25 cellular contexts compared by ENCODE assay signal in genomic region chr16:53944026-53944425, GRCh38.
"Had no signal": no experiment of that assay in that cellular context is flagged by ENCODE, and none has a peak within 500 bp of the region (broad histone marks: within the 10 kb centered on the region; RNA-seq: fewer than 3 reads in every experiment).

No MANE protein-coding gene starts in this region.

- H3K4me3 ChIP-seq: adrenal gland, colonic mucosa, dorsolateral prefrontal cortex, esophagus muscularis mucosa, heart right ventricle, lower lobe of right lung, sigmoid colon, smooth muscle cell, stomach, suprapubic skin, tibial nerve had no signal

- H3K4me2 ChIP-seq: smooth muscle cell had no signal

- H3K4me3 Mint-ChIP-seq: activated naive CD8-positive, alpha-beta T cell; activated T-cell treated with anti-CD3 and anti-CD28 coated beads, Interleukin-2, amount 50 U/mL, for 4 hours; effector memory CD8-positive, alpha-beta T cell; naive B cell; neural crest cell; stimulated activated memory B cell treated with anti-CD40 and anti-IgM and Interleukin-4, amounts not matched to agents 10 μg/mL and 1 μg/mL and 100 μg/mL, for 72 hours had no signal

- H3K4me1 ChIP-seq: adrenal gland, lower lobe of right lung, sigmoid colon, suprapubic skin, tibial nerve had no signal

- H3K27ac ChIP-seq: adrenal gland, colonic mucosa, dorsolateral prefrontal cortex, esophagus muscularis mucosa, heart right ventricle, lower lobe of right lung, sigmoid colon, stomach, suprapubic skin, tibial nerve had no signal

- H3K27me3 ChIP-seq: adrenal gland, colonic mucosa, dorsolateral prefrontal cortex, esophagus muscularis mucosa, heart right ventricle, sigmoid colon, stomach, suprapubic skin, tibial nerve had no signal

- H3K27ac Mint-ChIP-seq: activated naive CD8-positive, alpha-beta T cell; activated T-helper 2 cell treated with anti-CD3 and anti-CD28 coated beads, Interferon-gamma antibody, Interleukin-2, Interleukin-4, amounts not matched to agents 10 μg/mL and 5 μg/mL and 100 μg/mL, durations not matched to agents 14 hours and 24 hours and 36 hours; effector memory CD8-positive, alpha-beta T cell; stimulated activated memory B cell treated with anti-CD40 and anti-IgM and Interleukin-4, amounts not matched to agents 10 μg/mL and 1 μg/mL and 100 μg/mL, for 72 hours had no signal

- H3K9me3 Mint-ChIP-seq: activated T-cell treated with anti-CD3 and anti-CD28 coated beads, Interleukin-2, amount 50 U/mL, for 4 hours; activated T-helper 2 cell treated with anti-CD3 and anti-CD28 coated beads, Interferon-gamma antibody, Interleukin-2, Interleukin-4, amounts not matched to agents 10 μg/mL and 5 μg/mL and 100 μg/mL, durations not matched to agents 14 hours and 24 hours and 36 hours; effector memory CD8-positive, alpha-beta T cell; neural crest cell; stimulated activated memory B cell treated with anti-CD40 and anti-IgM and Interleukin-4, amounts not matched to agents 10 μg/mL and 1 μg/mL and 100 μg/mL, for 72 hours had no signal

- DNase-seq: activated CD4-positive, alpha-beta T cell treated with anti-CD3 and anti-CD28 coated beads for 4 hours; activated CD4-positive, alpha-beta T cell treated with anti-CD3 and anti-CD28 coated beads, Interleukin-2, amount 50 U/mL, for 48 hours; activated CD4-positive, CD25-positive, alpha-beta regulatory T cell; activated CD8-positive, alpha-beta memory T cell treated with anti-CD3 and anti-CD28 coated beads, Interleukin-2, amount 50 U/mL, for 48 hours; activated naive CD4-positive, alpha-beta T cell; activated T-cell treated with anti-CD3 and anti-CD28 coated beads, Interleukin-2, amount 50 U/mL, for 4 hours; adrenal gland; colonic mucosa; dorsolateral prefrontal cortex; effector memory CD8-positive, alpha-beta T cell; heart right ventricle; lower lobe of right lung; naive B cell; sigmoid colon; stimulated activated CD4-positive, alpha-beta T cell treated with anti-CD3 and anti-CD28 coated beads, Interleukin-15, amount 100 ng/mL, for 24 hours; stomach had no signal

- H3K27me3 Mint-ChIP-seq: activated naive CD8-positive, alpha-beta T cell; effector memory CD8-positive, alpha-beta T cell; naive B cell; stimulated activated memory B cell treated with anti-CD40 and anti-IgM and Interleukin-4, amounts not matched to agents 10 μg/mL and 1 μg/mL and 100 μg/mL, for 72 hours had no signal

- H3K36me3 ChIP-seq: adrenal gland, colonic mucosa, esophagus muscularis mucosa, lower lobe of right lung, sigmoid colon had no signal

- H3K9me3 ChIP-seq: adrenal gland, colonic mucosa, esophagus muscularis mucosa, heart right ventricle, lower lobe of right lung, sigmoid colon, stomach, suprapubic skin, tibial nerve had no signal

- ATAC-seq: activated T-cell treated with anti-CD3 and anti-CD28 coated beads, Interleukin-2, amount 50 U/mL, for 4 hours; effector memory CD8-positive, alpha-beta T cell; heart right ventricle; left lobe of liver; lower lobe of right lung; stimulated activated memory B cell treated with anti-CD40 and anti-IgM and Interleukin-4, amounts not matched to agents 10 μg/mL and 1 μg/mL and 100 μg/mL, for 72 hours had no signal
